ENCODE assay signal across 7 cellular contexts in genomic region chr3:122107171-122107570, GRCh38. TPM values are rescaled to one million over a fixed set of nuclear protein-coding genes. Genes with fewer than 3 reads are reported as not detected.
"Had no signal": no experiment of that assay in that cellular context is flagged by ENCODE, and none has a peak within 500 bp of the region (broad histone marks: within the 10 kb centered on the region; RNA-seq: fewer than 3 reads in every experiment).

No MANE protein-coding gene starts in this region.

- H3K27ac ChIP-seq: HL-60 had no signal

- H3K4me3 ChIP-seq: K562 had no signal

- ATAC-seq: HepG2, K562 had no signal

- DNase-seq: IMR-90, KBM-7, KG1 had no signal

- FAIRE-seq: HepG2, HTR-8/SVneo, K562 had no signal

RNA-seq across cellular contexts. Expression of gene CD86, which starts 52.0 kb away (rescaled TPM):
- polyA plus RNA-seq: HepG2, IMR-90, K562 had no signal
